Comparison of ENCODE assay signal across 30 cellular contexts in genomic region chr6:50520325-50520724, GRCh38.
"Had no signal": no experiment of that assay in that cellular context is flagged by ENCODE, and none has a peak within 500 bp of the region (broad histone marks: within the 10 kb centered on the region; RNA-seq: fewer than 3 reads in every experiment).

No MANE protein-coding gene starts in this region.

- FAIRE-seq: islet of Langerhans, kidney, urothelium cell line had no signal

- H3K9ac ChIP-seq: parathyroid adenoma had no signal

- H3K36me3 Mint-ChIP-seq: immature natural killer cell; naive thymus-derived CD8-positive, alpha-beta T cell; stimulated activated naive B cell treated with anti-CD40 and anti-IgM and Interleukin-4, amounts not matched to agents 10 μg/mL and 1 μg/mL and 100 μg/mL, for 72 hours had no signal

- H3K4me1 Mint-ChIP-seq: immature natural killer cell; naive thymus-derived CD8-positive, alpha-beta T cell; nephron; neural crest cell; stimulated activated naive B cell treated with anti-CD40 and anti-IgM and Interleukin-4, amounts not matched to agents 10 μg/mL and 1 μg/mL and 100 μg/mL, for 72 hours had no signal

- H3K27me3 Mint-ChIP-seq: naive thymus-derived CD8-positive, alpha-beta T cell; stimulated activated naive B cell treated with anti-CD40 and anti-IgM and Interleukin-4, amounts not matched to agents 10 μg/mL and 1 μg/mL and 100 μg/mL, for 72 hours had no signal

- H2AFZ ChIP-seq: parathyroid adenoma had no signal

- H3K27ac ChIP-seq: left lung, lower lobe of right lung, neutrophil, parathyroid adenoma, psoas muscle, right atrium auricular region, skin epidermis, stomach, testis, thyroid gland, transverse colon, upper lobe of right lung had no signal

- H3K27ac Mint-ChIP-seq: immature natural killer cell; naive thymus-derived CD8-positive, alpha-beta T cell; nephron; stimulated activated naive B cell treated with anti-CD40 and anti-IgM and Interleukin-4, amounts not matched to agents 10 μg/mL and 1 μg/mL and 100 μg/mL, for 72 hours had no signal

- H3K4me3 Mint-ChIP-seq: immature natural killer cell; naive thymus-derived CD8-positive, alpha-beta T cell; nephron; neural crest cell; stimulated activated naive B cell treated with anti-CD40 and anti-IgM and Interleukin-4, amounts not matched to agents 10 μg/mL and 1 μg/mL and 100 μg/mL, for 72 hours had no signal

- DNase-seq: hypothalamus; immature natural killer cell; kidney; left colon; left lung; lower lobe of right lung; mammary epithelial cell; mesenchymal stem cell; naive thymus-derived CD8-positive, alpha-beta T cell; occipital lobe; psoas muscle; stimulated activated CD4-positive, alpha-beta T cell treated with anti-CD3 and anti-CD28 coated beads, Interleukin-12 subunit alpha, Interleukin-12 subunit beta, amount 100 ng/mL, for 4 hours; stimulated activated CD4-positive, alpha-beta T cell treated with anti-CD3 and anti-CD28 coated beads, Interleukin-15, amount 100 ng/mL, for 24 hours; stimulated activated CD4-positive, alpha-beta T cell treated with anti-CD3 and anti-CD28 coated beads, Interleukin-2, amount 100 ng/mL, for 24 hours; stimulated activated CD4-positive, alpha-beta T cell treated with anti-CD3 and anti-CD28 coated beads, Interleukin-4, amount 100 ng/mL, for 1 hour; stimulated activated naive B cell treated with anti-CD40 and anti-IgM and Interleukin-4, amounts not matched to agents 10 μg/mL and 1 μg/mL and 100 μg/mL, for 72 hours; stimulated activated naive CD8-positive, alpha-beta T cell treated with anti-CD3 and anti-CD28 coated beads, Interleukin-15, Interleukin-2, amounts not matched to agents 100 U/mL and 50 U/mL, for 24 hours; stomach; testis; thyroid gland; transverse colon; upper lobe of right lung had no signal

- H3K4me3 ChIP-seq: left lung, lower lobe of right lung, psoas muscle, right atrium auricular region, skin epidermis, stomach, testis, thyroid gland, transverse colon, upper lobe of right lung had no signal

- H3K79me2 ChIP-seq: parathyroid adenoma had no signal

- H3K36me3 ChIP-seq: left lung, lower lobe of right lung, neutrophil, right atrium auricular region, stomach, thyroid gland, transverse colon, upper lobe of right lung had no signal

- H3K27me3 ChIP-seq: left lung, neutrophil, right atrium auricular region, stomach, testis, thyroid gland, transverse colon, upper lobe of right lung had no signal

- H3K9me3 Mint-ChIP-seq: nephron; neural crest cell; stimulated activated naive B cell treated with anti-CD40 and anti-IgM and Interleukin-4, amounts not matched to agents 10 μg/mL and 1 μg/mL and 100 μg/mL, for 72 hours had no signal

- H3K9me3 ChIP-seq: left lung, lower lobe of right lung, neutrophil, psoas muscle, right atrium auricular region, stomach, testis, thyroid gland, transverse colon, upper lobe of right lung had no signal

- H3K4me1 ChIP-seq: left lung, lower lobe of right lung, parathyroid adenoma, psoas muscle, right atrium auricular region, stomach, testis, thyroid gland, transverse colon, upper lobe of right lung had no signal
